Comparison of ENCODE assay signal across 8 cellular contexts in the genomic region with DNA sequence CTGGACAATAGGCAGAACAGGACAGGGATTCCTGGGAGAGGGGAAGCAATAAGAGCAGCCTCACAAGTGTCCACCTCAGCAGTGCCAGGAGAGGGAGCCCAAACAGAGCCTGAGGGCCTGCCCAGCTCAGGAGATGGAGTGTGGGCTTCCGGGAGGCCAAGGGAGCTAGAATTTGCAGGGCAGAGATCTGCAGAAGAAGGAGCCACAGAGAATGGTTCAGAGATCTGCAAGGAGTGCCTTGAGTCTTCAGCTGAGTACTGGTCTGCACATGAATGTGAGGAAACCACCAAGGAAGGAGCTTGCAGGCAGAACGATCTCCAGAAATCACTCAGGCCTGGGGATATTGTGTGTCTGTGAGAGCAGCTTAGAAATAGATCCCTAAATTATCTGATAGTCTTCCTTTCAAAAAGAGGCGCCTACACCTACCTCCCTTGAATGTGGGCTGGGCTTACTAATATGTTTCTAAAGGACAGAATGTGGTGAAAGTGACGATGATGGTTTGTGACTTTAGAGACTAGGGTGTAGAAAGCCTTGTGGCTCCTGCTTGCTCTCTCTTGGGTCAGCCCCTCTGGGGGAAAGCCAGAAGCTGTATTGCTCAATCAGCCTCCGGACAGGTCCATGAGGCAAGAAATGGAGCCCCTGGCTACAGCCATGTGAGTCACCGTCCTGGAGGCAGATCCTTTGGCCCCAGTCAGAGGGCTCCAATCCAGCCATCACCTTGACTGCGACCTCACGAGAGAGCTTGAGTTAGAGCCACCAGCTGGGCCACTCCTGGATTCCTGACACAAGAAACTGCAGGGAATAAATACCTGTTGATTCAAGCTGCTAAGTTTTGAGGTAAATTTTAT. TPM values are rescaled to one million over a fixed set of nuclear protein-coding genes. Genes with fewer than 3 reads are reported as not detected.
DNase-seq lines count a peak whose midpoint lies in the region; ATAC-seq, FAIRE-seq and TF ChIP-seq lines count a peak whose summit lies in the region.

No MANE protein-coding gene starts in this region.

- WGBS in lung, 2 donors, result 51 to 53% methylated on average over 8 of the region's 8 CpGs

- no peak overlapping the region for H3K27ac Mint-ChIP-seq in activated CD4-positive, alpha-beta T cell treated with anti-CD3 and anti-CD28 coated beads, Interleukin-2, amount 10 ng/mL, durations not matched to agents 7 days and 5 days
- no peak overlapping the region for H3K27ac Mint-ChIP-seq in central memory CD8-positive, alpha-beta T cell (ENCODE audit: low read depth)

- in situ Hi-C loops in Panc1 (cut with HindIII; ENCODE audit: low pct_unique_long_range_greater_than_20kb, low sequenced_read_pairs), result no loop called here

- peak overlapping the region; percentile 57; the same call in 1 of the 2 replicates for H3K27ac ChIP-seq in Panc1 (ENCODE audit: low read length)
- H3K27ac ChIP-seq in lung (ENCODE audit: low read depth in 1 of 2, low read length in 1 of 2), result peak overlapping the region in 1 of 2 donors; percentile 71

- BruUV-seq in Panc1 (replicated peaks; lab: Mats Ljungman, UMichigan), result no TSS peak

- H3K9me3 ChIP-seq in Panc1 (ENCODE audit: control insufficient read depth, insufficient read depth, low read depth, low read length) (no peaks in the 10 kb centered on the region), lung (ENCODE audit: control insufficient read depth in 2 of 2, insufficient read depth in 1 of 2, low read length in 1 of 2) (no peaks in the 10 kb centered on the region)

- peaks cover 27% of the 10 kb centered on the region for H3K4me1 ChIP-seq in Panc1 (ENCODE audit: control insufficient read depth, insufficient read depth, low read length)
- peaks cover 0 to 5% of the 10 kb centered on the region in 2 donors for H3K4me1 ChIP-seq in lung (ENCODE audit: control insufficient read depth in 2 of 2, insufficient read depth in 2 of 2, low read length in 2 of 2)

- no peaks in the 10 kb centered on the region for H3K27me3 ChIP-seq in Panc1 (ENCODE audit: control insufficient read depth, insufficient read depth, low read length)
- H3K27me3 ChIP-seq in lung (ENCODE audit: control insufficient read depth, insufficient read depth), result no peaks in the 10 kb centered on the region

- FAIRE-seq in urothelium cell line (lab: Jason Lieb, UNC), result no peak

- no peaks in the 10 kb centered on the region for H3K9me3 Mint-ChIP-seq in activated CD4-positive, alpha-beta T cell treated with anti-CD3 and anti-CD28 coated beads, Interleukin-2, amount 10 ng/mL, durations not matched to agents 7 days and 5 days
- no peaks in the 10 kb centered on the region for H3K9me3 Mint-ChIP-seq in central memory CD8-positive, alpha-beta T cell

- no peak overlapping the region for H3K4me3 Mint-ChIP-seq in activated CD4-positive, alpha-beta T cell treated with anti-CD3 and anti-CD28 coated beads, Interleukin-2, amount 10 ng/mL, durations not matched to agents 7 days and 5 days
- H3K4me3 Mint-ChIP-seq in central memory CD8-positive, alpha-beta T cell, result no peak overlapping the region

- POLR2A ChIA-PET in activated CD4-positive, alpha-beta T cell treated with anti-CD3 and anti-CD28 coated beads, Interleukin-2, amount 10 ng/mL, durations not matched to agents 7 days and 5 days (lab: Charles Lee), result no interaction called here
- POLR2A ChIA-PET in Panc1 (lab: Charles Lee), result interaction anchor here (0.5 kb wide), 1 partner anchor 464 kb away, joined by 9 read pairs; no protein-coding TSS in a partner anchor

- peak; percentile 31 for DNase-seq in activated CD4-positive, alpha-beta T cell treated with anti-CD3 and anti-CD28 coated beads, Interleukin-2, amount 10 ng/mL, durations not matched to agents 7 days and 5 days
- no peak for DNase-seq in activated CD4-positive, alpha-beta T cell treated with anti-CD3 and anti-CD28 coated beads for 4 hours
- DNase-seq in Panc1 (ENCODE audit: low read depth, low spot score) (no peak), lung (ENCODE audit: low spot score) (peak; percentile 85), urothelium cell line (ENCODE audit: low spot score) (peak; percentile 64)
- no peak for DNase-seq in central memory CD8-positive, alpha-beta T cell (ENCODE audit: low spot score in 2 of 2)

- H3K36me3 ChIP-seq in Panc1 (ENCODE audit: control insufficient read depth, insufficient read depth, low read length) (no peaks in the 10 kb centered on the region), lung (ENCODE audit: control insufficient read depth in 2 of 2, insufficient read depth in 2 of 2, low read length in 2 of 2) (no peaks in the 10 kb centered on the region)

- peaks cover 13% of the 10 kb centered on the region for H3K4me1 Mint-ChIP-seq in activated CD4-positive, alpha-beta T cell treated with anti-CD3 and anti-CD28 coated beads, Interleukin-2, amount 10 ng/mL, durations not matched to agents 7 days and 5 days
- peaks cover 12% of the 10 kb centered on the region for H3K4me1 Mint-ChIP-seq in central memory CD8-positive, alpha-beta T cell

- intact Hi-C loops in Panc1 (cut with micrococcal nuclease; ENCODE audit: unreplicated experiment), result no loop called here

- no peaks in the 10 kb centered on the region for H3K36me3 Mint-ChIP-seq in activated CD4-positive, alpha-beta T cell treated with anti-CD3 and anti-CD28 coated beads, Interleukin-2, amount 10 ng/mL, durations not matched to agents 7 days and 5 days (ENCODE audit: low read depth)
- no peaks in the 10 kb centered on the region for H3K36me3 Mint-ChIP-seq in central memory CD8-positive, alpha-beta T cell (ENCODE audit: insufficient read depth)

- peaks cover 2% of the 10 kb centered on the region for H3K27me3 Mint-ChIP-seq in activated CD4-positive, alpha-beta T cell treated with anti-CD3 and anti-CD28 coated beads, Interleukin-2, amount 10 ng/mL, durations not matched to agents 7 days and 5 days
- H3K27me3 Mint-ChIP-seq in central memory CD8-positive, alpha-beta T cell, result peaks cover 8% of the 10 kb centered on the region

- ATAC-seq in HG02852 (IDR thresholded peaks at IDR 0.05; ENCODE audit: unreplicated experiment), result peak; percentile 69
- ATAC-seq in Panc1, result peak; percentile 88
- peak; percentile 60 for ATAC-seq in central memory CD8-positive, alpha-beta T cell (replicated peaks; ENCODE audit: extremely low read depth, poor library complexity, severe bottlenecking)
- peak; percentile 76 for ATAC-seq in lung (ENCODE audit: insufficient read depth, low FRiP score)
- no peak for ATAC-seq in GM19328 (IDR thresholded peaks at IDR 0.05; ENCODE audit: unreplicated experiment)

- CTCF ChIA-PET in activated CD4-positive, alpha-beta T cell treated with anti-CD3 and anti-CD28 coated beads, Interleukin-2, amount 10 ng/mL, durations not matched to agents 7 days and 5 days (lab: Charles Lee), result interaction anchor here (0.5 to 5.0 kb wide), 6 partner anchors 9 to 589 kb away, joined by 3 to 29 read pairs (median 4); no protein-coding TSS in a partner anchor
- CTCF ChIA-PET in Panc1 (lab: Charles Lee), result interaction anchor here (0.6 to 1.6 kb wide), 4 partner anchors 12 to 51 kb away, joined by 3 to 10 read pairs (median 4); no protein-coding TSS in a partner anchor

- H3K4me3 ChIP-seq in Panc1 (ENCODE audit: low read depth in 2 of 2, low read length in 2 of 2) (no peak overlapping the region), lung (no peak overlapping the region)

- TF ChIP-seq CTCF in Panc1 (IDR thresholded peaks at IDR 0.05) (peak; percentile 66), lung (IDR thresholded peaks at IDR 0.05; ENCODE audit: control extremely low read depth, extremely low read depth) (peak; percentile 23)

RNA-seq across cellular contexts. Expression of a gene that starts 7.6 kb away (rescaled TPM):
- total RNA-seq in activated CD4-positive, alpha-beta T cell treated with anti-CD3 and anti-CD28 coated beads, Interleukin-2, amount 10 ng/mL, durations not matched to agents 7 days and 5 days, result 10 to 100 TPM; 58.9 to 62.2 TPM
- total RNA-seq in Panc1 (2021; ENCODE audit: unreplicated experiment) (51.8 TPM), lung (10 to 100 TPM; 36.1 to 43.4 TPM)
- polyA plus RNA-seq in Panc1 (2012; ENCODE audit: insufficient read length), result 23.0 TPM
- 10 to 100 TPM; 14.7 to 16.0 TPM for polyA plus RNA-seq in lung

Comparison
In these comparisons a context has a peak if more than half of its experiments do, and no peak if none do; other contexts are left out.
1. DNase-seq: peak in activated CD4-positive, alpha-beta T cell treated with anti-CD3 and anti-CD28 coated beads, Interleukin-2, amount 10 ng/mL, durations not matched to agents 7 days and 5 days (single experiment), lung (single experiment) and urothelium cell line (single experiment); none in activated CD4-positive, alpha-beta T cell treated with anti-CD3 and anti-CD28 coated beads for 4 hours (0 of 2), Panc1 (single experiment) and central memory CD8-positive, alpha-beta T cell (0 of 2).